23 cellular contexts compared by ENCODE assay signal in genomic region chr5:111968459-111968858, GRCh38.
DNase-seq lines count a peak whose midpoint lies in the region; ATAC-seq, FAIRE-seq and TF ChIP-seq lines count a peak whose summit lies in the region.
"Had no signal": no experiment of that assay in that cellular context is flagged by ENCODE, and none has a peak within 500 bp of the region (broad histone marks: within the 10 kb centered on the region; RNA-seq: fewer than 3 reads in every experiment).

No MANE protein-coding gene starts in this region.

- WGBS in GM23248 (ENCODE audit: low coverage in 1 of 2, low lambda C conversion rate in 2 of 2, missing lambda C conversion rate in 2 of 2), 2 experiments: 0% methylated on average over 1 of the region's 1 CpG

- no peak overlapping the region for H3K4me3 ChIP-seq in GM23248
- H3K4me3 ChIP-seq in bronchial epithelial cell (ENCODE audit: low read depth, low read length): no peak overlapping the region
- H3K4me3 ChIP-seq in keratinocyte (ENCODE audit: control insufficient read depth in 2 of 3, extremely low read depth in 1 of 3, insufficient read depth in 2 of 3, low read depth in 1 of 3, low read length in 3 of 3): no peak overlapping the region
- H3K4me3 ChIP-seq: ascending aorta, spleen had no signal

- peak overlapping the region; percentile 48 for H3K9ac ChIP-seq in GM23248
- H3K9ac ChIP-seq in keratinocyte (ENCODE audit: control insufficient read depth, extremely low read depth, insufficient read depth, low read length): no peak overlapping the region
- H3K9ac ChIP-seq: KMS-11 had no signal

- peak overlapping the region; percentile 62 for H3K4me2 ChIP-seq in GM23248 (ENCODE audit: unreplicated experiment)
- no peak overlapping the region for H3K4me2 ChIP-seq in keratinocyte (ENCODE audit: control insufficient read depth, extremely low read depth, insufficient read depth, low read depth, low read length)
- H3K4me2 ChIP-seq: KMS-11 had no signal

- TF ChIP-seq CTCF in bronchial epithelial cell (IDR thresholded peaks at IDR 0.05; ENCODE audit: insufficient read depth, low read length, severe bottlenecking): no peak
- TF ChIP-seq CTCF in keratinocyte (optimal IDR thresholded peaks at IDR 0.05 in 1 of 3, IDR thresholded peaks at IDR 0.05 in 1 of 3, conservative IDR thresholded peaks at IDR 0.05 in 1 of 3; ENCODE audit: extremely low read depth in 1 of 3, insufficient read depth in 2 of 3, low read length in 3 of 3): no peak

- no peak overlapping the region for H2AFZ ChIP-seq in GM23248
- H2AFZ ChIP-seq in keratinocyte (ENCODE audit: control insufficient read depth, low read length): no peak overlapping the region

- no peaks in the 10 kb centered on the region for H3K9me2 ChIP-seq in GM23248 (ENCODE audit: insufficient read depth)

- H4K20me1 ChIP-seq in GM23248 (ENCODE audit: insufficient read depth) (no peaks in the 10 kb centered on the region), keratinocyte (ENCODE audit: control insufficient read depth, extremely low read depth, insufficient read depth, low read length) (no peaks in the 10 kb centered on the region)

- dilution Hi-C loops in keratinocyte (cut with MboI; ENCODE audit: extremely low pct_ligation_motif_present, low sequenced_read_pairs): no loop called here

- peaks cover 31% of the 10 kb centered on the region for H3F3A ChIP-seq in GM23248 (ENCODE audit: insufficient read depth)

- peaks cover 23% of the 10 kb centered on the region for H3K79me2 ChIP-seq in GM23248 (ENCODE audit: insufficient read depth)
- no peaks in the 10 kb centered on the region for H3K79me2 ChIP-seq in keratinocyte (ENCODE audit: control insufficient read depth, insufficient read depth, low read length)

- no peaks in the 10 kb centered on the region for H3K9me1 ChIP-seq in keratinocyte (ENCODE audit: control insufficient read depth, extremely low read depth, insufficient read depth, low read length)

- no peak for ATAC-seq in HG02885 (IDR thresholded peaks at IDR 0.05; ENCODE audit: poor library complexity, unreplicated experiment)
- ATAC-seq in HG03520 (IDR thresholded peaks at IDR 0.05; ENCODE audit: unreplicated experiment): no peak
- ATAC-seq: CD8-positive, alpha-beta T cell; natural killer cell treated with Interleukin-12 subunit alpha and Interleukin-12 subunit beta and Interleukin-15 and Interleukin-18, amount 100 ng/mL, for 72 hours had no signal

- in situ Hi-C loops in GM23248 (cut with MboI): no loop called here

- H3K27me3 ChIP-seq in GM23248 (replicated peaks; ENCODE audit: insufficient read depth): no peaks in the 10 kb centered on the region
- no peaks in the 10 kb centered on the region for H3K27me3 ChIP-seq in bronchial epithelial cell (ENCODE audit: control insufficient read depth, insufficient read depth, low read length)
- peaks cover 2% of the 10 kb centered on the region for H3K27me3 ChIP-seq in keratinocyte (ENCODE audit: control insufficient read depth, extremely low read depth, insufficient read depth, low read length)
- H3K27me3 ChIP-seq: ascending aorta, spleen had no signal

- H3K4me1 ChIP-seq in GM23248 (ENCODE audit: insufficient read depth) (peaks cover 41% of the 10 kb centered on the region), keratinocyte (ENCODE audit: control insufficient read depth, extremely low read depth, insufficient read depth, low read length) (no peaks in the 10 kb centered on the region)
- H3K4me1 ChIP-seq: ascending aorta, spleen had no signal

- peak; percentile 60 for DNase-seq in AG08395 (ENCODE audit: low spot score)
- peak; percentile 82 for DNase-seq in GM23248
- no peak for DNase-seq in bronchial epithelial cell (ENCODE audit: low read depth)
- no peak for DNase-seq in keratinocyte (ENCODE audit: low read depth, low spot score)
- DNase-seq in retina: no peak
- no peak for DNase-seq in DMS114 treated with DMSO at 0.1 percent for 48 hours (lab: John Stamatoyannopoulos, UW; ENCODE audit: unreplicated experiment)
- DNase-seq: activated CD4-positive, alpha-beta T cell treated with anti-CD3 and anti-CD28 coated beads, Interleukin-2, amount 50 U/mL, for 48 hours; activated naive CD4-positive, alpha-beta T cell treated with anti-CD3 and anti-CD28 coated beads, Interleukin-2, amount 10 ng/mL, durations not matched to agents 7 days and 5 days; activated T-cell treated with anti-CD3 and anti-CD28 coated beads, Interleukin-2, amount 50 U/mL, for 24 hours; CD8-positive, alpha-beta T cell; DMS79; NCI-H1105 treated with DMSO at 0.1 percent for 48 hours; NCI-H69; SHP77 treated with DMSO at 0.1 percent for 48 hours; spleen had no signal

- peak overlapping the region; percentile 82 for H3K27ac ChIP-seq in GM23248
- H3K27ac ChIP-seq in keratinocyte (ENCODE audit: control insufficient read depth, insufficient read depth, low read length): no peak overlapping the region
- H3K27ac ChIP-seq: ascending aorta, KMS-11, spleen, VCaP had no signal

- H3K9me3 ChIP-seq in GM23248 (ENCODE audit: low read depth) (no peaks in the 10 kb centered on the region), keratinocyte (ENCODE audit: control insufficient read depth, low read depth, low read length) (no peaks in the 10 kb centered on the region)
- H3K9me3 ChIP-seq: ascending aorta, spleen had no signal

- H3K36me3 ChIP-seq in GM23248 (ENCODE audit: low read depth) (no peaks in the 10 kb centered on the region), bronchial epithelial cell (ENCODE audit: control insufficient read depth, insufficient read depth, low read length) (no peaks in the 10 kb centered on the region), keratinocyte (ENCODE audit: control insufficient read depth in 2 of 2, extremely low read depth in 1 of 2, insufficient read depth in 2 of 2, low read length in 2 of 2) (no peaks in the 10 kb centered on the region)
- H3K36me3 ChIP-seq: ascending aorta, spleen had no signal

- FAIRE-seq in bronchial epithelial cell (lab: Jason Lieb, UNC) (peak; percentile 28), keratinocyte (lab: Jason Lieb, UNC) (peak; percentile 59)
- FAIRE-seq: frontal cortex, urothelium cell line had no signal

Comparison
In these comparisons a context has a peak if more than half of its experiments do, and no peak if none do; other contexts are left out.
1. DNase-seq: peak in AG08395 (single experiment) and GM23248 (single experiment); none in bronchial epithelial cell (single experiment), keratinocyte (single experiment), retina (single experiment) and DMS114 treated with DMSO at 0.1 percent for 48 hours (single experiment).